8 cellular contexts compared by ENCODE assay signal in the genomic region with DNA sequence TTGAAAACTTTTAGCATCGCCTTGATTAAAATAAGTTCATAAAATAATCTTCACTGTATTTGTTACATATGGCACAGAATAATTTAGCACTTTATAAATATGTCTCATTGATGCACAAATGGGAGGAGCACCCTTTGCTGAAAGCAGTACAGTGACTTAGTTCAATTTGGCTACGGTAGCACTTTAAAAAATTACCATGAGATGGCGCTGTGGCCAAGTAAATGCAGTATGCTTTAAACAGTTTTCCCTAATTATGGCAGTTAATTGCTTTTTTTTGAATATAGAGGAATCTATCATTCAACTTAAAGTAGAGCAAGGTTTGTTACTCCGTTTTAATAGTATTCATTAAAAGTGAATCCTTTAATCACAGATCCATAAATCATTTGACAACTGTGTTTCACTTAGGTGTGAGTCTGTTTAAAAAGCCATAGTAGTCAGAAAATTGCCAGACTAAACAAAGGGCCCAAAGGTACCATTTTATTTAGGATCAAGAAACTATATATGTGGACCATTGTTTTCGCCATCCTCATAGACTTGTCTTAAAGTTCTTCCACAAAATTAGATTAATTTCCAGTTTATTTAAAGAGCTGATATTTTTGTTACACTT. TPM values are rescaled to one million over a fixed set of nuclear protein-coding genes. Genes with fewer than 3 reads are reported as not detected.
A peak's percentile ranks its signal among the peaks of the same experiment; 100 is the strongest.
DNase-seq lines count a peak whose midpoint lies in the region; ATAC-seq and TF ChIP-seq lines count a peak whose summit lies in the region.

No MANE protein-coding gene starts in this region.

- POLR2A ChIA-PET in CD8-positive, alpha-beta T cell (lab: Charles Lee): no interaction called here
- POLR2A ChIA-PET in activated CD8-positive, alpha-beta T cell treated with anti-CD3 and anti-CD28 coated beads, Interleukin-2, amount 10 ng/mL, durations not matched to agents 7 days and 5 days (lab: Charles Lee): no interaction called here

- no peak for ATAC-seq in CD8-positive, alpha-beta T cell
- peak; percentile 70 for ATAC-seq in GM18868 (IDR thresholded peaks at IDR 0.05; ENCODE audit: unreplicated experiment)
- ATAC-seq in activated CD8-positive, alpha-beta T cell treated with anti-CD3 and anti-CD28 coated beads, Interleukin-2, amount 10 ng/mL, durations not matched to agents 7 days and 5 days: no peak
- no peak for ATAC-seq in HG02840 (IDR thresholded peaks at IDR 0.05; ENCODE audit: low FRiP score, unreplicated experiment)
- no peak for ATAC-seq in GM18519 (IDR thresholded peaks at IDR 0.05; ENCODE audit: low FRiP score, unreplicated experiment)

- no peaks in the 10 kb centered on the region for H3K4me1 ChIP-seq in CD8-positive, alpha-beta T cell (ENCODE audit: insufficient read depth, low read length)

- H3K36me3 Mint-ChIP-seq in CD8-positive, alpha-beta T cell: no peaks in the 10 kb centered on the region
- no peaks in the 10 kb centered on the region for H3K36me3 Mint-ChIP-seq in activated CD8-positive, alpha-beta T cell treated with anti-CD3 and anti-CD28 coated beads, Interleukin-2, amount 10 ng/mL, durations not matched to agents 7 days and 5 days (ENCODE audit: low read depth)
- H3K36me3 Mint-ChIP-seq in glutamatergic neuron (ENCODE audit: unreplicated experiment): no peaks in the 10 kb centered on the region

- CTCF ChIA-PET in CD8-positive, alpha-beta T cell (lab: Charles Lee): interaction anchor here (0.6 to 1.4 kb wide), 3 partner anchors 30 to 1937 kb away, joined by 3 to 5 read pairs (median 3); no protein-coding TSS in a partner anchor
- CTCF ChIA-PET in activated CD8-positive, alpha-beta T cell treated with anti-CD3 and anti-CD28 coated beads, Interleukin-2, amount 10 ng/mL, durations not matched to agents 7 days and 5 days (lab: Charles Lee): interaction anchor here (0.7 to 1.5 kb wide), 7 partner anchors 13 to 946 kb away, joined by 3 to 6 read pairs (median 5); no protein-coding TSS in a partner anchor

- intact Hi-C loops in CD8-positive, alpha-beta T cell (cut with DNase I, micrococcal nuclease): loop anchor here in 1 of 2 experiments (2.0 to 5.0 kb wide), 2 partner anchors 943 to 1936 kb away; no protein-coding TSS in a partner anchor

- no peak overlapping the region for H3K4me3 ChIP-seq in CD8-positive, alpha-beta T cell (ENCODE audit: low read depth, low read length)
- no peak overlapping the region for H3K4me3 ChIP-seq in skeletal muscle cell (ENCODE audit: low read depth, low read length)

- no peaks in the 10 kb centered on the region for H3K27me3 Mint-ChIP-seq in CD8-positive, alpha-beta T cell (ENCODE audit: low read depth)
- peaks cover 8% of the 10 kb centered on the region for H3K27me3 Mint-ChIP-seq in activated CD8-positive, alpha-beta T cell treated with anti-CD3 and anti-CD28 coated beads, Interleukin-2, amount 10 ng/mL, durations not matched to agents 7 days and 5 days (ENCODE audit: low read depth)
- H3K27me3 Mint-ChIP-seq in glutamatergic neuron (ENCODE audit: unreplicated experiment): no peaks in the 10 kb centered on the region

- no peaks in the 10 kb centered on the region for H3K9me3 ChIP-seq in CD8-positive, alpha-beta T cell (ENCODE audit: low read length)

- no peaks in the 10 kb centered on the region for H3K9me3 Mint-ChIP-seq in CD8-positive, alpha-beta T cell
- H3K9me3 Mint-ChIP-seq in activated CD8-positive, alpha-beta T cell treated with anti-CD3 and anti-CD28 coated beads, Interleukin-2, amount 10 ng/mL, durations not matched to agents 7 days and 5 days (ENCODE audit: insufficient read depth): no peaks in the 10 kb centered on the region
- no peaks in the 10 kb centered on the region for H3K9me3 Mint-ChIP-seq in glutamatergic neuron (ENCODE audit: unreplicated experiment)

- no peaks in the 10 kb centered on the region for H3K27me3 ChIP-seq in CD8-positive, alpha-beta T cell (ENCODE audit: insufficient read depth, low read length)

- no peak overlapping the region for H3K4me3 Mint-ChIP-seq in CD8-positive, alpha-beta T cell
- H3K4me3 Mint-ChIP-seq in activated CD8-positive, alpha-beta T cell treated with anti-CD3 and anti-CD28 coated beads, Interleukin-2, amount 10 ng/mL, durations not matched to agents 7 days and 5 days: no peak overlapping the region
- H3K4me3 Mint-ChIP-seq in glutamatergic neuron (ENCODE audit: unreplicated experiment): no peak overlapping the region

- no peak overlapping the region for H3K27ac ChIP-seq in CD8-positive, alpha-beta T cell (ENCODE audit: low read depth, low read length)

- DNase-seq in CD8-positive, alpha-beta T cell: peak in 2 of 7 experiments; percentile 18 to 25
- DNase-seq in NCI-H345 (lab: John Stamatoyannopoulos, UW): peak; percentile 36
- peak; percentile 51 for DNase-seq in activated CD8-positive, alpha-beta T cell treated with anti-CD3 and anti-CD28 coated beads, Interleukin-2, amount 10 ng/mL, durations not matched to agents 7 days and 5 days
- peak; percentile 38 for DNase-seq in glutamatergic neuron
- peak; percentile 8 for DNase-seq in skeletal muscle cell (ENCODE audit: low read depth)

- no peak overlapping the region for H3K27ac Mint-ChIP-seq in CD8-positive, alpha-beta T cell
- H3K27ac Mint-ChIP-seq in activated CD8-positive, alpha-beta T cell treated with anti-CD3 and anti-CD28 coated beads, Interleukin-2, amount 10 ng/mL, durations not matched to agents 7 days and 5 days: no peak overlapping the region
- H3K27ac Mint-ChIP-seq in glutamatergic neuron (ENCODE audit: unreplicated experiment): no peak overlapping the region

- H3K4me1 Mint-ChIP-seq in CD8-positive, alpha-beta T cell (ENCODE audit: low read depth): no peaks in the 10 kb centered on the region
- H3K4me1 Mint-ChIP-seq in activated CD8-positive, alpha-beta T cell treated with anti-CD3 and anti-CD28 coated beads, Interleukin-2, amount 10 ng/mL, durations not matched to agents 7 days and 5 days (ENCODE audit: low read depth): no peaks in the 10 kb centered on the region
- H3K4me1 Mint-ChIP-seq in glutamatergic neuron (ENCODE audit: low read depth, unreplicated experiment): no peaks in the 10 kb centered on the region

- TF ChIP-seq CTCF in CD8-positive, alpha-beta T cell (IDR thresholded peaks at IDR 0.05): peak; percentile 75
- TF ChIP-seq CTCF in glutamatergic neuron (IDR thresholded peaks at IDR 0.05; ENCODE audit: partially characterized antibody, unreplicated experiment): peak; percentile 89

- H3K36me3 ChIP-seq in CD8-positive, alpha-beta T cell (ENCODE audit: insufficient read depth, low read length): no peaks in the 10 kb centered on the region

RNA-seq across cellular contexts. Expression of a gene that starts 34.7 kb away (rescaled TPM):
- total RNA-seq in CD8-positive, alpha-beta T cell: 10 to 100 TPM; 30.5 to 31.0 TPM
- 100 to 1,000 TPM in 1 of 2 experiments, 10 to 100 TPM in 1; 99.9 to 111 TPM for total RNA-seq in activated CD8-positive, alpha-beta T cell treated with anti-CD3 and anti-CD28 coated beads, Interleukin-2, amount 10 ng/mL, durations not matched to agents 7 days and 5 days
- 90.4 TPM for total RNA-seq in glutamatergic neuron (ENCODE audit: unreplicated experiment)
